Comparison of ENCODE assay signal across 1 cellular context in the genomic region with DNA sequence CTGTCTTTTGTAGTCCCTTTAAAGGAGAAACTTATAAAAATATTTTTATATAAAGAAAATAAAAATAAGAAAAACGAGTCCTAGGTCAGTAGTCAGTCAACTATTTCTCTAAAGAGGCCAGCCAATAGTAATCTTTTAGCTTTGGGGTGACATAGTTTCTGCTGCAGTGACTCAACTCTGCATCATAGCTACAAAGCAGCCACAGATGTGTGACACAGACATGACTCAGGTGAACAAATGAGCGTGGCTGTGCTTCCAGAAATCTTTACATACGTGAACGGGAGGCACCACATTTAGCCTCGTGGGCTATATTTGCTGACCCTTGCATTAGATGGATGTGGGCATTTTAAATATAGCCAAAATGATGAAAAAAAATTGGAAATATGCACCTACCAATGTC.
TF ChIP-seq lines count a peak whose summit lies in the region.

No MANE protein-coding gene starts in this region.

TF ChIP-seq in HCT116, 20 proteins besides CTCF, POLR2A, EP300 and RAD21 (continued from another document):
- TF ChIP-seq, protein P1, sequence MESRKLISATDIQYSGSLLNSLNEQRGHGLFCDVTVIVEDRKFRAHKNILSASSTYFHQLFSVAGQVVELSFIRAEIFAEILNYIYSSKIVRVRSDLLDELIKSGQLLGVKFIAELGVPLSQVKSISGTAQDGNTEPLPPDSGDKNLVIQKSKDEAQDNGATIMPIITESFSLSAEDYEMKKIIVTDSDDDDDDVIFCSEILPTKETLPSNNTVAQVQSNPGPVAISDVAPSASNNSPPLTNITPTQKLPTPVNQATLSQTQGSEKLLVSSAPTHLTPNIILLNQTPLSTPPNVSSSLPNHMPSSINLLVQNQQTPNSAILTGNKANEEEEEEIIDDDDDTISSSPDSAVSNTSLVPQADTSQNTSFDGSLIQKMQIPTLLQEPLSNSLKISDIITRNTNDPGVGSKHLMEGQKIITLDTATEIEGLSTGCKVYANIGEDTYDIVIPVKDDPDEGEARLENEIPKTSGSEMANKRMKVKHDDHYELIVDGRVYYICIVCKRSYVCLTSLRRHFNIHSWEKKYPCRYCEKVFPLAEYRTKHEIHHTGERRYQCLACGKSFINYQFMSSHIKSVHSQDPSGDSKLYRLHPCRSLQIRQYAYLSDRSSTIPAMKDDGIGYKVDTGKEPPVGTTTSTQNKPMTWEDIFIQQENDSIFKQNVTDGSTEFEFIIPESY (IDR thresholded peaks at IDR 0.05; ENCODE audit: extremely low read depth, insufficient replicate concordance, low read length): no peak
- TF ChIP-seq EZH2phosphoT487 (IDR thresholded peaks at IDR 0.05; ENCODE audit: borderline replicate concordance) (no peak), SP1 (IDR thresholded peaks at IDR 0.05; ENCODE audit: low read depth) (peak; percentile 80), TCF7L2 (IDR thresholded peaks at IDR 0.05; ENCODE audit: borderline replicate concordance, extremely low read depth, insufficient read depth, insufficient read length) (peak; percentile 16)
- TF ChIP-seq, protein P2, sequence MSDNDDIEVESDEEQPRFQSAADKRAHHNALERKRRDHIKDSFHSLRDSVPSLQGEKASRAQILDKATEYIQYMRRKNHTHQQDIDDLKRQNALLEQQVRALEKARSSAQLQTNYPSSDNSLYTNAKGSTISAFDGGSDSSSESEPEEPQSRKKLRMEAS (IDR thresholded peaks at IDR 0.05): 0 out of 2 replicates have a peak, but pooled peaks have one; percentile 37
- TF ChIP-seq, protein P3, sequence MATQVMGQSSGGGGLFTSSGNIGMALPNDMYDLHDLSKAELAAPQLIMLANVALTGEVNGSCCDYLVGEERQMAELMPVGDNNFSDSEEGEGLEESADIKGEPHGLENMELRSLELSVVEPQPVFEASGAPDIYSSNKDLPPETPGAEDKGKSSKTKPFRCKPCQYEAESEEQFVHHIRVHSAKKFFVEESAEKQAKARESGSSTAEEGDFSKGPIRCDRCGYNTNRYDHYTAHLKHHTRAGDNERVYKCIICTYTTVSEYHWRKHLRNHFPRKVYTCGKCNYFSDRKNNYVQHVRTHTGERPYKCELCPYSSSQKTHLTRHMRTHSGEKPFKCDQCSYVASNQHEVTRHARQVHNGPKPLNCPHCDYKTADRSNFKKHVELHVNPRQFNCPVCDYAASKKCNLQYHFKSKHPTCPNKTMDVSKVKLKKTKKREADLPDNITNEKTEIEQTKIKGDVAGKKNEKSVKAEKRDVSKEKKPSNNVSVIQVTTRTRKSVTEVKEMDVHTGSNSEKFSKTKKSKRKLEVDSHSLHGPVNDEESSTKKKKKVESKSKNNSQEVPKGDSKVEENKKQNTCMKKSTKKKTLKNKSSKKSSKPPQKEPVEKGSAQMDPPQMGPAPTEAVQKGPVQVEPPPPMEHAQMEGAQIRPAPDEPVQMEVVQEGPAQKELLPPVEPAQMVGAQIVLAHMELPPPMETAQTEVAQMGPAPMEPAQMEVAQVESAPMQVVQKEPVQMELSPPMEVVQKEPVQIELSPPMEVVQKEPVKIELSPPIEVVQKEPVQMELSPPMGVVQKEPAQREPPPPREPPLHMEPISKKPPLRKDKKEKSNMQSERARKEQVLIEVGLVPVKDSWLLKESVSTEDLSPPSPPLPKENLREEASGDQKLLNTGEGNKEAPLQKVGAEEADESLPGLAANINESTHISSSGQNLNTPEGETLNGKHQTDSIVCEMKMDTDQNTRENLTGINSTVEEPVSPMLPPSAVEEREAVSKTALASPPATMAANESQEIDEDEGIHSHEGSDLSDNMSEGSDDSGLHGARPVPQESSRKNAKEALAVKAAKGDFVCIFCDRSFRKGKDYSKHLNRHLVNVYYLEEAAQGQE (IDR thresholded peaks at IDR 0.05; ENCODE audit: low read depth): no peak
